14 cellular contexts compared by ENCODE assay signal in genomic region chr1:108053291-108054023, GRCh38.
DNase-seq lines count a peak whose midpoint lies in the region; ATAC-seq and TF ChIP-seq lines count a peak whose summit lies in the region.
"Had no signal": no experiment of that assay in that cellular context is flagged by ENCODE, and none has a peak within 500 bp of the region (broad histone marks: within the 10 kb centered on the region; RNA-seq: fewer than 3 reads in every experiment).

No MANE protein-coding gene starts in this region.

- H3K27me3 ChIP-seq in HUES48 (ENCODE audit: control insufficient read depth, insufficient read depth, low read length) = no peaks in the 10 kb centered on the region
- no peaks in the 10 kb centered on the region for H3K27me3 ChIP-seq in mammary epithelial cell (ENCODE audit: insufficient read depth, low read length)
- no peaks in the 10 kb centered on the region for H3K27me3 ChIP-seq in lung (ENCODE audit: control insufficient read depth, insufficient read depth)
- H3K27me3 ChIP-seq: SJSA1 had no signal

- 8% methylated on average over 4 of the region's 4 CpGs for WGBS in mammary epithelial cell (ENCODE audit: low coverage, missing lambda C conversion rate)
- WGBS in lung, 2 donors = 52 to 60% methylated on average over 4 of the region's 4 CpGs

- H3K4me3 ChIP-seq in HUES48 (ENCODE audit: low read depth, low read length) (no peak overlapping the region), mammary epithelial cell (replicated peaks in 1 of 3; ENCODE audit: insufficient read depth in 1 of 3, low read depth in 2 of 3, low read length in 3 of 3) (no peak overlapping the region), lung (no peak overlapping the region)
- H3K4me3 ChIP-seq: SJSA1 had no signal

- H3K36me3 ChIP-seq in HUES48 (ENCODE audit: control insufficient read depth, insufficient read depth, low read length) (no peaks in the 10 kb centered on the region), mammary epithelial cell (ENCODE audit: insufficient read depth, low read length) (no peaks in the 10 kb centered on the region), lung (ENCODE audit: control insufficient read depth in 2 of 2, insufficient read depth in 2 of 2, low read length in 2 of 2) (no peaks in the 10 kb centered on the region)
- H3K36me3 ChIP-seq: SJSA1 had no signal

- dilution Hi-C loops in mammary epithelial cell (cut with HindIII; ENCODE audit: low sequenced_read_pairs) = no loop called here

- H4K20me1 ChIP-seq in mammary epithelial cell (ENCODE audit: insufficient read depth, low read length) = no peaks in the 10 kb centered on the region

- no peak overlapping the region for H3K27ac Mint-ChIP-seq in activated T-cell treated with anti-CD3 and anti-CD28 coated beads, Interleukin-2, amount 50 U/mL, for 24 hours
- H3K27ac Mint-ChIP-seq: brain, WTC11 had no signal

- H3K4me1 ChIP-seq in HUES48 (ENCODE audit: control insufficient read depth, insufficient read depth, low read length) (peaks cover 49% of the 10 kb centered on the region), mammary epithelial cell (ENCODE audit: insufficient read depth, low read length) (peaks cover 13% of the 10 kb centered on the region), lung (ENCODE audit: control insufficient read depth in 2 of 2, insufficient read depth in 2 of 2, low read length in 2 of 2) (peaks cover 3 to 8% of the 10 kb centered on the region in 2 donors)
- H3K4me1 ChIP-seq: SJSA1 had no signal

- H3K4me1 Mint-ChIP-seq in activated T-cell treated with anti-CD3 and anti-CD28 coated beads, Interleukin-2, amount 50 U/mL, for 24 hours (ENCODE audit: low read depth) = no peaks in the 10 kb centered on the region

- intact Hi-C loops in mammary epithelial cell (cut with micrococcal nuclease) = no loop called here

- H3K9me3 ChIP-seq in HUES48 (ENCODE audit: control insufficient read depth, insufficient read depth, low read length) = no peaks in the 10 kb centered on the region
- H3K9me3 ChIP-seq in mammary epithelial cell (replicated peaks; ENCODE audit: insufficient read depth, low read length) = no peaks in the 10 kb centered on the region
- no peaks in the 10 kb centered on the region for H3K9me3 ChIP-seq in lung (ENCODE audit: control insufficient read depth in 2 of 2, insufficient read depth in 1 of 2, low read length in 1 of 2)
- H3K9me3 ChIP-seq: SJSA1 had no signal

- H3K36me3 Mint-ChIP-seq in activated T-cell treated with anti-CD3 and anti-CD28 coated beads, Interleukin-2, amount 50 U/mL, for 24 hours (ENCODE audit: low read depth) = no peaks in the 10 kb centered on the region
- H3K36me3 Mint-ChIP-seq: brain had no signal

- H3K9me3 Mint-ChIP-seq in activated T-cell treated with anti-CD3 and anti-CD28 coated beads, Interleukin-2, amount 50 U/mL, for 24 hours = peaks cover 2% of the 10 kb centered on the region

- no peaks in the 10 kb centered on the region for H3K79me2 ChIP-seq in mammary epithelial cell (ENCODE audit: insufficient read depth, low read length)

- no peak overlapping the region for H3K4me3 Mint-ChIP-seq in activated T-cell treated with anti-CD3 and anti-CD28 coated beads, Interleukin-2, amount 50 U/mL, for 24 hours
- H3K4me3 Mint-ChIP-seq: brain, WTC11 had no signal

- BruUV-seq in mammary epithelial cell (replicated peaks; lab: Mats Ljungman, UMichigan) = no TSS peak

- H2AFZ ChIP-seq in mammary epithelial cell (ENCODE audit: low read depth, low read length) = peak overlapping the region; percentile 34

- peak overlapping the region; percentile 21 for H3K4me2 ChIP-seq in mammary epithelial cell (ENCODE audit: insufficient read depth, low read depth, low read length)

- H3K9ac ChIP-seq in HUES48 (ENCODE audit: low read depth, low read length) = no peak overlapping the region
- no peak overlapping the region for H3K9ac ChIP-seq in mammary epithelial cell (ENCODE audit: insufficient read depth, low read length)

- H3K27me3 Mint-ChIP-seq in activated T-cell treated with anti-CD3 and anti-CD28 coated beads, Interleukin-2, amount 50 U/mL, for 24 hours = no peaks in the 10 kb centered on the region

- DNase-seq in AG08395 (ENCODE audit: low spot score) (peak; percentile 35), mammary epithelial cell (peak; percentile 51), lung (ENCODE audit: low spot score) (no peak), HT-29 (ENCODE audit: low spot score) (no peak), SHP77 (lab: John Stamatoyannopoulos, UW) (no peak)
- DNase-seq in activated T-cell treated with anti-CD3 and anti-CD28 coated beads, Interleukin-2, amount 50 U/mL, for 24 hours = no peak
- DNase-seq: NCI-H1092 treated with DMSO at 0.1 percent for 48 hours; NCI-H524 treated with DMSO at 0.1 percent for 48 hours; stimulated activated CD4-positive, alpha-beta T cell treated with anti-CD3 and anti-CD28 coated beads, Interleukin-12 subunit alpha, Interleukin-12 subunit beta, amount 100 ng/mL, for 4 hours had no signal

- H3K27ac ChIP-seq in HUES48 (ENCODE audit: low read depth, low read length) (peak overlapping the region; percentile 75), mammary epithelial cell (ENCODE audit: insufficient read depth, low read depth, low read length) (no peak overlapping the region), lung (ENCODE audit: low read depth in 1 of 2, low read length in 1 of 2) (no peak overlapping the region)
- H3K27ac ChIP-seq: SJSA1 had no signal

- TF ChIP-seq CTCF in mammary epithelial cell (conservative IDR thresholded peaks at IDR 0.05 in 1 of 2, IDR thresholded peaks at IDR 0.05 in 1 of 2; ENCODE audit: extremely low read depth in 1 of 2, insufficient read depth in 1 of 2, low read depth in 1 of 2, low read length in 2 of 2) (no peak), lung (IDR thresholded peaks at IDR 0.05; ENCODE audit: control extremely low read depth, extremely low read depth) (no peak)

- peak; percentile 37 for ATAC-seq in lung (ENCODE audit: insufficient read depth, low FRiP score)
- no peak for ATAC-seq in HG02759 (IDR thresholded peaks at IDR 0.05; ENCODE audit: unreplicated experiment)
- ATAC-seq: WTC11 had no signal

- CTCF ChIA-PET in mammary epithelial cell (lab: Charles Lee; ENCODE audit: low non-redundant PET) = no interaction called here

- in situ Hi-C loops in mammary epithelial cell (cut with MboI; ENCODE audit: low sequenced_read_pairs in 2 of 2) = no loop called here

Comparison
In these comparisons a context has a peak if more than half of its experiments do, and no peak if none do; other contexts are left out.
1. DNase-seq: peak in AG08395 (single experiment) and mammary epithelial cell (single experiment); none in lung (single experiment), HT-29 (single experiment), SHP77 (0 of 2) and activated T-cell treated with anti-CD3 and anti-CD28 coated beads, Interleukin-2, amount 50 U/mL, for 24 hours (single experiment).